In the genomic region with DNA sequence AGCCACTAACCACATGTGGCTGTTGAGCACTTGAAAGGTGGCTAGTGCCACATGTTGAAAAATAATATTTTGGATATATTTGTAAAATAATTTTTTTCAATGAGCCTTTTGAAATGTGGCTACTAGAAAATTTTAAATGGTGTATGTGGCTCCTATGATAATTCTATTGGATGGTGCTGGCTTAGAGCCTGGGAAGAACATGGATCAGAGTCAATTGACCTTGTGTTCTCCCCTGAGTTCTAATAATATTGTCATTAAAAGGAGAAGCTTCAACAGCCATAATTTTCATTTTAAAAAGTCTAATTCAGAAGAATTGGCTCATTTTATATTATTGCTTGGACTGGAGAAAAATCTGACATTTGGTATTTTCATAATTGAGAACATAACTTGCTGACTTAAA, we compare ENCODE assay signal across 30 cellular contexts.
"Had no signal": no experiment of that assay in that cellular context is flagged by ENCODE, and none has a peak within 500 bp of the region (broad histone marks: within the 10 kb centered on the region; RNA-seq: fewer than 3 reads in every experiment).

No MANE protein-coding gene starts in this region.

- H3K4me1 ChIP-seq: breast epithelium, Peyer's patch, SJCRH30 had no signal

- H3K4me3 ChIP-seq: adrenal gland, breast epithelium, Peyer's patch, SJCRH30 had no signal

- H3K27me3 Mint-ChIP-seq: activated naive CD8-positive, alpha-beta T cell treated with anti-CD3 and anti-CD28 coated beads for 36 hours; activated T-helper 17 cell treated with anti-CD3 and anti-CD28 coated beads, Interleukin-2, amount 50 U/mL, for 72 hours had no signal

- H3K9ac ChIP-seq: SK-N-SH had no signal

- H3K4me3 Mint-ChIP-seq: activated CD4-positive, alpha-beta memory T cell treated with anti-CD3 and anti-CD28 coated beads, Interleukin-2, amount 10 ng/mL, durations not matched to agents 7 days and 5 days; activated CD4-positive, alpha-beta T cell treated with anti-CD3 and anti-CD28 coated beads for 36 hours; activated naive CD4-positive, alpha-beta T cell treated with anti-CD3 and anti-CD28 coated beads for 36 hours; activated naive CD8-positive, alpha-beta T cell treated with anti-CD3 and anti-CD28 coated beads for 36 hours; activated T-helper 17 cell treated with anti-CD3 and anti-CD28 coated beads, Interleukin-2, amount 50 U/mL, for 72 hours had no signal

- H3K9me3 ChIP-seq: adrenal gland, breast epithelium, Peyer's patch, SJCRH30, SK-N-SH had no signal

- ATAC-seq: activated CD4-positive, alpha-beta T cell treated with anti-CD3 and anti-CD28 coated beads for 36 hours had no signal

- H3K9me3 Mint-ChIP-seq: activated naive CD4-positive, alpha-beta T cell treated with anti-CD3 and anti-CD28 coated beads for 36 hours had no signal

- H3K27me3 ChIP-seq: adrenal gland, breast epithelium, Peyer's patch, SJCRH30 had no signal

- H3K36me3 ChIP-seq: adrenal gland, breast epithelium, Peyer's patch, SJCRH30 had no signal

- DNase-seq: activated CD4-positive, alpha-beta memory T cell treated with anti-CD3 and anti-CD28 coated beads, Interleukin-2, amount 10 ng/mL, durations not matched to agents 7 days and 5 days; activated CD4-positive, alpha-beta T cell treated with anti-CD3 and anti-CD28 coated beads for 36 hours; activated CD4-positive, alpha-beta T cell treated with anti-CD3 and anti-CD28 coated beads, Interleukin-2, amount 50 U/mL, for 1 hour; activated gamma-delta T cell; activated naive CD4-positive, alpha-beta T cell treated with anti-CD3 and anti-CD28 coated beads for 36 hours; activated naive CD8-positive, alpha-beta T cell treated with anti-CD3 and anti-CD28 coated beads for 36 hours; activated T-cell treated with anti-CD3 and anti-CD28 coated beads for 4 hours; activated T-cell treated with anti-CD3 and anti-CD28 coated beads, Interleukin-2, amount 50 U/mL, for 48 hours; adrenal gland; anterior cingulate cortex; caudate nucleus; Karpas-422; MM.1S; NCI-H1105; NCI-H1436; NCI-H1694 treated with DMSO at 0.1 percent for 48 hours; NCI-H2029 treated with DMSO at 0.1 percent for 48 hours; NCI-H345; NCI-H510A; NCI-H69; NK-92 treated with Interleukin-12 subunit alpha and Interleukin-12 subunit beta, amount 100 ng/mL, for 24 hours; Peyer's patch; Right ventricle myocardium superior; SJCRH30; SK-N-SH; T-helper 1 cell had no signal

- H3K9me2 ChIP-seq: SK-N-SH had no signal

- H3K27ac Mint-ChIP-seq: activated CD4-positive, alpha-beta memory T cell treated with anti-CD3 and anti-CD28 coated beads, Interleukin-2, amount 10 ng/mL, durations not matched to agents 7 days and 5 days; activated CD4-positive, alpha-beta T cell treated with anti-CD3 and anti-CD28 coated beads for 36 hours; activated naive CD4-positive, alpha-beta T cell treated with anti-CD3 and anti-CD28 coated beads for 36 hours; activated naive CD8-positive, alpha-beta T cell treated with anti-CD3 and anti-CD28 coated beads for 36 hours had no signal

- H3K27ac ChIP-seq: adrenal gland, Peyer's patch, RWPE1, SJCRH30, VCaP had no signal
